Comparison of ENCODE assay signal across 17 cellular contexts in genomic region chr22:47356433-47357011, GRCh38.
DNase-seq lines count a peak whose midpoint lies in the region; ATAC-seq and TF ChIP-seq lines count a peak whose summit lies in the region.
"Had no signal": no experiment of that assay in that cellular context is flagged by ENCODE, and none has a peak within 500 bp of the region (broad histone marks: within the 10 kb centered on the region; RNA-seq: fewer than 3 reads in every experiment).

No MANE protein-coding gene starts in this region.

- no peaks in the 10 kb centered on the region for H3K9me3 Mint-ChIP-seq in type B pancreatic cell

- H3K27me3 Mint-ChIP-seq in type B pancreatic cell = no peaks in the 10 kb centered on the region

- no peak overlapping the region for H3K4me3 Mint-ChIP-seq in type B pancreatic cell

- no peak for TF ChIP-seq CTCF in type B pancreatic cell (conservative IDR thresholded peaks at IDR 0.05)

- no peaks in the 10 kb centered on the region for H3K4me1 Mint-ChIP-seq in type B pancreatic cell (ENCODE audit: unreplicated experiment)

- no peaks in the 10 kb centered on the region for H3K36me3 Mint-ChIP-seq in type B pancreatic cell

- no peak for ATAC-seq in GM21786 (IDR thresholded peaks at IDR 0.05; ENCODE audit: unreplicated experiment)
- ATAC-seq: A549, Right ventricle myocardium inferior had no signal

- no peak overlapping the region for H3K27ac Mint-ChIP-seq in type B pancreatic cell

- peak; percentile 41 for DNase-seq in activated effector memory CD4-positive, alpha-beta T cell treated with anti-CD3 and anti-CD28 coated beads, Interleukin-2, amount 50 U/mL, for 16 hours
- no peak for DNase-seq in activated effector memory CD4-positive, alpha-beta T cell treated with Interleukin-2 at 50 U/mL for 16 hours
- DNase-seq in NCI-H524 treated with DMSO at 0.1 percent for 48 hours (lab: John Stamatoyannopoulos, UW) = peak; percentile 91
- peak; percentile 2 for DNase-seq in mucosa of gallbladder (ENCODE audit: low spot score)
- DNase-seq in type B pancreatic cell (ENCODE audit: extremely low spot score, unreplicated experiment) = peak; percentile 29
- DNase-seq in NCI-H2227 treated with DMSO at 0.1 percent for 48 hours (lab: John Stamatoyannopoulos, UW) = no peak
- no peak for DNase-seq in NCI-H1417 treated with DMSO at 0.1 percent for 48 hours (lab: John Stamatoyannopoulos, UW)
- DNase-seq: BE2C, EL, GF-D8, IMR-90, NCI-H1092 treated with DMSO at 0.1 percent for 48 hours, NCI-H510A treated with DMSO at 0.1 percent for 48 hours, OCI-M1 had no signal

Comparison
In these comparisons a context has a peak if more than half of its experiments do, and no peak if none do; other contexts are left out.
1. DNase-seq: peak in activated effector memory CD4-positive, alpha-beta T cell treated with anti-CD3 and anti-CD28 coated beads, Interleukin-2, amount 50 U/mL, for 16 hours (single experiment), NCI-H524 treated with DMSO at 0.1 percent for 48 hours (single experiment), mucosa of gallbladder (single experiment) and type B pancreatic cell (single experiment); none in activated effector memory CD4-positive, alpha-beta T cell treated with Interleukin-2 at 50 U/mL for 16 hours (single experiment), NCI-H2227 treated with DMSO at 0.1 percent for 48 hours (single experiment) and NCI-H1417 treated with DMSO at 0.1 percent for 48 hours (single experiment).